1 cellular context compared by ENCODE assay signal in the genomic region with DNA sequence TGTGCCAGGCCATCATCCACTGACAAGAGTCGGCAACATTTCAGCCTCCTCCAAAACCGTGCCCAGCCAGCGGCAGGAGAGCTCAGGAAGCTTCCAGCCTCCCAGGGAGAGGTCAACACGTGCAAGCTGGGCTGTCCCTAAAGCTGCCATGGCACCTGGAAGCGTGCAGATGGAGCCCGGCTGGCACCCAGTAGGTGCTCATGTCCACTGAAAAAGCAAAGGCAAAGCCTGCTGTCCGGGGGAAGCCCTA.
TF ChIP-seq lines count a peak whose summit lies in the region.

No MANE protein-coding gene starts in this region.

TF ChIP-seq in H1, 55 proteins besides CTCF, POLR2A, EP300 and RAD21 (continued from another document):
- TF ChIP-seq, protein P1, sequence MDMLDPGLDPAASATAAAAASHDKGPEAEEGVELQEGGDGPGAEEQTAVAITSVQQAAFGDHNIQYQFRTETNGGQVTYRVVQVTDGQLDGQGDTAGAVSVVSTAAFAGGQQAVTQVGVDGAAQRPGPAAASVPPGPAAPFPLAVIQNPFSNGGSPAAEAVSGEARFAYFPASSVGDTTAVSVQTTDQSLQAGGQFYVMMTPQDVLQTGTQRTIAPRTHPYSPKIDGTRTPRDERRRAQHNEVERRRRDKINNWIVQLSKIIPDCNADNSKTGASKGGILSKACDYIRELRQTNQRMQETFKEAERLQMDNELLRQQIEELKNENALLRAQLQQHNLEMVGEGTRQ (IDR thresholded peaks at IDR 0.05; ENCODE audit: low read length): no peak
- no peak for TF ChIP-seq CHD1 (IDR thresholded peaks at IDR 0.05; ENCODE audit: low read depth, low read length)
- no peak for TF ChIP-seq ZNF274 (IDR thresholded peaks at IDR 0.05; ENCODE audit: borderline replicate concordance, extremely low read depth, low read length)
- no peak for TF ChIP-seq HDAC6 (IDR thresholded peaks at IDR 0.05; ENCODE audit: low read depth, low read length)
- no peak for TF ChIP-seq TCF12 (IDR thresholded peaks at IDR 0.05; ENCODE audit: low read depth, low read length)
